20 cellular contexts compared by ENCODE assay signal in genomic region chr16:85777583-85778310, GRCh38. TPM values are rescaled to one million over a fixed set of nuclear protein-coding genes. Genes with fewer than 3 reads are reported as not detected.
A peak's percentile ranks its signal among the peaks of the same experiment; 100 is the strongest.
DNase-seq lines count a peak whose midpoint lies in the region; ATAC-seq and TF ChIP-seq lines count a peak whose summit lies in the region.
"Had no signal": no experiment of that assay in that cellular context is flagged by ENCODE, and none has a peak within 500 bp of the region (broad histone marks: within the 10 kb centered on the region; RNA-seq: fewer than 3 reads in every experiment).

No MANE protein-coding gene starts in this region.

- no peak for ATAC-seq in HG02840 (IDR thresholded peaks at IDR 0.05; ENCODE audit: low FRiP score, unreplicated experiment)
- ATAC-seq: activated CD8-positive, alpha-beta T cell treated with anti-CD3 and anti-CD28 coated beads for 36 hours; stimulated activated naive CD8-positive, alpha-beta T cell treated with anti-CD3 and anti-CD28 coated beads, Interleukin-15, Interleukin-2, amounts not matched to agents 100 U/mL and 50 U/mL, for 24 hours had no signal

- peaks cover 1% of the 10 kb centered on the region; the same call in 1 of the 2 replicates for H3K27me3 Mint-ChIP-seq in HFFc6 (ENCODE audit: insufficient read depth)
- H3K27me3 Mint-ChIP-seq: activated CD8-positive, alpha-beta T cell treated with anti-CD3 and anti-CD28 coated beads for 36 hours; dendritic cell treated with granulocyte-macrophage colony-stimulating factor and Interleukin-4, amounts not matched to agents 40 ng/mL and 50 ng/mL, for 4 days had no signal

- peak overlapping the region; percentile 31 for H3K27ac ChIP-seq in AG04450 (ENCODE audit: low read depth, low read length)
- H3K27ac ChIP-seq: ascending aorta had no signal

- H3K27ac Mint-ChIP-seq in HFFc6, result peak overlapping the region; percentile 70
- H3K27ac Mint-ChIP-seq: activated CD8-positive, alpha-beta T cell treated with anti-CD3 and anti-CD28 coated beads for 36 hours; activated T-helper 2 cell treated with anti-CD3 and anti-CD28 coated beads, Interferon-gamma antibody, Interleukin-2, Interleukin-4, amounts not matched to agents 10 μg/mL and 5 μg/mL and 100 μg/mL, durations not matched to agents 14 hours and 24 hours and 36 hours; dendritic cell treated with granulocyte-macrophage colony-stimulating factor and Interleukin-4, amounts not matched to agents 40 ng/mL and 50 ng/mL, for 4 days; H9 had no signal

- TF ChIP-seq CTCF in AG04450 (IDR thresholded peaks at IDR 0.05; ENCODE audit: low read depth, low read length) (no peak), HFFc6 (IDR thresholded peaks at IDR 0.05) (no peak), kidney epithelial cell (IDR thresholded peaks at IDR 0.05; ENCODE audit: insufficient read depth, low read length, poor library complexity, severe bottlenecking) (no peak)

- DNase-seq in AG04450 (ENCODE audit: low read depth, low spot score) (no peak), HFFc6 (peak; percentile 79), astrocyte of the hippocampus (ENCODE audit: low read depth, low spot score) (peak; percentile 49), kidney epithelial cell (ENCODE audit: low read depth) (peak; percentile 12), RPMI8226 (no peak), superior temporal gyrus (ENCODE audit: extremely low spot score) (no peak)
- no peak for DNase-seq in activated naive CD4-positive, alpha-beta T cell treated with Interleukin-2 at 50 U/mL for 16 hours
- DNase-seq: activated CD8-positive, alpha-beta T cell treated with anti-CD3 and anti-CD28 coated beads for 36 hours; H9; Kasumi-1; NCI-H1694 treated with DMSO at 0.1 percent for 48 hours; NCI-H510A treated with DMSO at 0.1 percent for 48 hours; stimulated activated naive CD8-positive, alpha-beta T cell treated with anti-CD3 and anti-CD28 coated beads, Interleukin-15, Interleukin-2, amounts not matched to agents 100 U/mL and 50 U/mL, for 24 hours; T-helper 9 cell had no signal

- H3K9me3 ChIP-seq in AG04450 (ENCODE audit: control insufficient read depth, insufficient read depth, low read length), result no peaks in the 10 kb centered on the region; the same call in 1 of the 2 replicates
- H3K9me3 ChIP-seq: ascending aorta had no signal

- H3K9me3 Mint-ChIP-seq in HFFc6, result no peaks in the 10 kb centered on the region
- H3K9me3 Mint-ChIP-seq: activated CD8-positive, alpha-beta T cell treated with anti-CD3 and anti-CD28 coated beads for 36 hours; activated T-helper 2 cell treated with anti-CD3 and anti-CD28 coated beads, Interferon-gamma antibody, Interleukin-2, Interleukin-4, amounts not matched to agents 10 μg/mL and 5 μg/mL and 100 μg/mL, durations not matched to agents 14 hours and 24 hours and 36 hours; dendritic cell treated with granulocyte-macrophage colony-stimulating factor and Interleukin-4, amounts not matched to agents 40 ng/mL and 50 ng/mL, for 4 days; H9 had no signal

- H3K4me1 Mint-ChIP-seq in HFFc6 (ENCODE audit: low read depth), result peaks cover 29% of the 10 kb centered on the region
- H3K4me1 Mint-ChIP-seq: H9 had no signal

- H3K27me3 ChIP-seq in AG04450 (ENCODE audit: control insufficient read depth, insufficient read depth, low read length) (no peaks in the 10 kb centered on the region), kidney epithelial cell (ENCODE audit: control insufficient read depth, insufficient read depth, low read length) (no peaks in the 10 kb centered on the region)
- H3K27me3 ChIP-seq: ascending aorta had no signal

- POLR2A ChIA-PET in AG04450 (lab: Yijun Ruan, JAX), result no interaction called here

- CTCF ChIA-PET in AG04450 (lab: Charles Lee), result no interaction called here

- H3K4me3 Mint-ChIP-seq in HFFc6, result no peak overlapping the region
- H3K4me3 Mint-ChIP-seq: activated CD8-positive, alpha-beta T cell treated with anti-CD3 and anti-CD28 coated beads for 36 hours; dendritic cell treated with granulocyte-macrophage colony-stimulating factor and Interleukin-4, amounts not matched to agents 40 ng/mL and 50 ng/mL, for 4 days; H9 had no signal

- H3K36me3 Mint-ChIP-seq in HFFc6 (ENCODE audit: low read depth), result peaks cover 33% of the 10 kb centered on the region; the same call in 1 of the 2 replicates

- peaks cover 2% of the 10 kb centered on the region for H3K36me3 ChIP-seq in kidney epithelial cell (ENCODE audit: control insufficient read depth, insufficient read depth, low read length)

- H3K4me3 ChIP-seq in AG04450 (ENCODE audit: low read depth, low read length) (no peak overlapping the region), kidney epithelial cell (ENCODE audit: low read depth, low read length) (no peak overlapping the region)
- H3K4me3 ChIP-seq: ascending aorta, lung had no signal

RNA-seq across cellular contexts. Expression of gene EMC8, which starts 21.6 kb away (rescaled TPM):
- polyA plus RNA-seq in AG04450 (2011; rRNA removed), result 30.5 and 31.0 TPM in 2 replicates
- 30.8 and 35.9 TPM in 2 replicates for polyA minus RNA-seq in AG04450 (2011; rRNA and poly(A)+ RNA removed)
- 10 to 100 TPM; 31.7 to 38.4 (median 36.6) TPM for total RNA-seq in HFFc6 (2021; fragmentation: NEBNext Ultra II Directional; extraction: Animal tissue kit (Norgen Biotek cat#: 25700))
- total RNA-seq in kidney epithelial cell, result 51.8 and 60.7 TPM in 2 replicates

RNA-seq across cellular contexts. Expression of gene COX4I1, which starts 21.7 kb away (rescaled TPM):
- polyA plus RNA-seq in AG04450 (2011; rRNA removed), result 828 and 879 TPM in 2 replicates
- 332 and 411 TPM in 2 replicates for polyA minus RNA-seq in AG04450 (2011; rRNA and poly(A)+ RNA removed)
- 100 to 1,000 TPM; 427 to 518 (median 497) TPM for total RNA-seq in HFFc6 (2021; fragmentation: NEBNext Ultra II Directional; extraction: Animal tissue kit (Norgen Biotek cat#: 25700))
- total RNA-seq in kidney epithelial cell, result 720 and 850 TPM in 2 replicates

RNA-seq across cellular contexts. Expression of gene C16orf74, which starts 26.9 kb away (rescaled TPM):
- 3.2 and 5.0 TPM in 2 replicates for polyA plus RNA-seq in AG04450 (2011; rRNA removed)
- polyA minus RNA-seq in AG04450 (2011; rRNA and poly(A)+ RNA removed), result 0.48 and 1.7 TPM in 2 replicates
- total RNA-seq in HFFc6 (2021; fragmentation: NEBNext Ultra II Directional; extraction: Animal tissue kit (Norgen Biotek cat#: 25700)), result 10 to 100 TPM; 13.4 to 18.6 (median 15.7) TPM
- total RNA-seq in kidney epithelial cell, result 11.6 and 13.6 TPM in 2 replicates
- total RNA-seq: activated T-helper 2 cell treated with anti-CD3 and anti-CD28 coated beads, Interferon-gamma antibody, Interleukin-2, Interleukin-4, amounts not matched to agents 10 μg/mL and 5 μg/mL and 100 μg/mL, durations not matched to agents 14 hours and 24 hours and 36 hours; ascending aorta had no signal
- polyA plus RNA-seq: neural cell had no signal

Comparison
In these comparisons a context has a peak if more than half of its experiments do, and no peak if none do; other contexts are left out.
1. DNase-seq: peak in HFFc6 (single experiment), astrocyte of the hippocampus (single experiment) and kidney epithelial cell (single experiment); none in AG04450 (single experiment), RPMI8226 (single experiment), activated naive CD4-positive, alpha-beta T cell treated with Interleukin-2 at 50 U/mL for 16 hours (single experiment) and superior temporal gyrus (single experiment).